Comparison of ENCODE assay signal across 8 cellular contexts in the genomic region with DNA sequence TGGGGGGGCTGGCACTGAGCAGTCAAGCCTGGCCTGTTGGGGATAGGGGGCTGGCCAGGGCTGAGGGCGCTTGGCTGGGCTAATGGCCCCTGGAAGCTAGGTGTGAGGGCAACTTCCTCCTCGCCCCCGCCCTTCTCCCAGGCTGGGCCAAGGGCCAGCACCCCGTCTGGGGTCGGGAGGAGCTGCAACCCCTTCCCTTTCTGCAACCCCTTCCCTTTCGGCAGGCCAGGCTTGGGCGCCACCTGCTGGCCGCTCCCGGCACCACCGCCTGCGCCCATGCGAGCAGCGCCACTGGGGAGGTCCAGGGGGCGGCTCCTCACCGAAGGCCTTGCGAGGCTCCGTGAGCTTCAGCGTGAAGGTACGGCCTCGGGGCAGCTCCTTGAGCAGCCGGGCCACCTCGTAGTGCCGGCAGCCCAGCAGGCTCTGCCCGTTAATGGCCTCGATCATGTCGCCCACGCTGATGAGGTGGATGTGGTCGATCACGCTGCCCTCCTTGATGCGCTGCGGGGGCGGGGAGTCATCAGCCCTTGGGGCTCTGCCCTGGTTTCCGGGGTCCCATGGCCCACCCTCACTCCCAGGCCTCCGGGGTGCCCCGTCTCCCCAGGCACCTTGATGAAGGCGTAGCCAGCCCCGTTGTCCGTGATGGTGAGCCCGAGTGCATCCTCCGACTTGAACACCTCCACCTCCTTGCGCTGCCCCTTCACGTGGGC. TPM values are rescaled to one million over a fixed set of nuclear protein-coding genes. Genes with fewer than 3 reads are reported as not detected.
A peak's percentile ranks its signal among the peaks of the same experiment; 100 is the strongest.
DNase-seq lines count a peak whose midpoint lies in the region; ATAC-seq, FAIRE-seq and TF ChIP-seq lines count a peak whose summit lies in the region.

No MANE protein-coding gene starts in this region.

- peak overlapping the region in 1 of 8 donors; percentile 66 for H3K27ac Mint-ChIP-seq in CD8-positive, alpha-beta memory T cell
- H3K27ac Mint-ChIP-seq in activated CD4-positive, alpha-beta memory T cell treated with anti-CD3 and anti-CD28 coated beads for 36 hours = no peak overlapping the region
- H3K27ac Mint-ChIP-seq in nephron = peak overlapping the region in 1 of 3 experiments; percentile 28

- H3K9ac ChIP-seq in Karpas-422 (ENCODE audit: low read length) (peak overlapping the region; percentile 61), H1 (replicated peaks in 1 of 4; ENCODE audit: extremely low read depth in 1 of 4, low read depth in 3 of 4, low read length in 3 of 4) (no peak overlapping the region)

- no peaks in the 10 kb centered on the region for H3K36me3 ChIP-seq in CD8-positive, alpha-beta memory T cell (ENCODE audit: insufficient read depth, low read length)
- H3K36me3 ChIP-seq in Karpas-422 (ENCODE audit: insufficient read depth, low read length) = no peaks in the 10 kb centered on the region
- peaks cover 5 to 17% (median 10%) of the 10 kb centered on the region in 4 experiments; a peak in 6 of 8 replicates for H3K36me3 ChIP-seq in H1 (ENCODE audit: control insufficient read depth in 2 of 4, insufficient read depth in 4 of 4, low read length in 3 of 4)
- peaks cover 0 to 81% (median 4%) of the 10 kb centered on the region in 3 donors for H3K36me3 ChIP-seq in tibial nerve

- FAIRE-seq in H1 (lab: Jason Lieb, UNC) = no peak

- H3K4me1 ChIP-seq in CD8-positive, alpha-beta memory T cell (ENCODE audit: insufficient read depth, low read length) = peaks cover 10% of the 10 kb centered on the region
- H3K4me1 ChIP-seq in Karpas-422 (ENCODE audit: low read length) (peaks cover 22% of the 10 kb centered on the region), H1 (replicated peaks in 1 of 4; ENCODE audit: control insufficient read depth in 3 of 4, insufficient read depth in 4 of 4, low read length in 3 of 4) (peaks cover 0 to 21% (median 9%) of the 10 kb centered on the region in 4 experiments; a peak in 6 of 7 replicates), tibial nerve (peaks cover 0 to 31% (median 6%) of the 10 kb centered on the region in 4 donors)

- TF ChIP-seq POLR2A in H1 (IDR thresholded peaks at IDR 0.05; ENCODE audit: control extremely low read depth in 1 of 2, low read depth in 2 of 2, low read length in 2 of 2) = no peak
- TF ChIP-seq POLR2A in tibial nerve (IDR thresholded peaks at IDR 0.05) = no peak

- H3K14ac ChIP-seq in H1 (ENCODE audit: insufficient read length) = no peak overlapping the region

- no peak overlapping the region for H3K27ac ChIP-seq in CD8-positive, alpha-beta memory T cell (ENCODE audit: low read depth, low read length)
- no peak overlapping the region for H3K27ac ChIP-seq in Karpas-422 (ENCODE audit: low read length)
- 0 out of 2 replicates have a peak overlapping the region, but pooled peaks have one; percentile 12 for H3K27ac ChIP-seq in H1 (ENCODE audit: low read depth, low read length)
- peak overlapping the region in 1 of 4 donors; percentile 26 for H3K27ac ChIP-seq in tibial nerve

- H2BK5ac ChIP-seq in H1 (ENCODE audit: low read depth, low read length) = peak overlapping the region; percentile 60; the same call in 1 of the 2 replicates

- H2BK15ac ChIP-seq in H1 (ENCODE audit: low read length) = no peak overlapping the region

- CTCF ChIA-PET in CD8-positive, alpha-beta memory T cell (lab: Charles Lee) = interaction anchor here (0.7 to 5.7 kb wide), 38 partner anchors 9 to 706 kb away, joined by 3 to 29 read pairs (median 5); a partner anchor contains a TSS
- CTCF ChIA-PET in activated CD4-positive, alpha-beta memory T cell treated with anti-CD3 and anti-CD28 coated beads for 36 hours (lab: Charles Lee) = interaction anchor here (0.6 to 5.3 kb wide), 34 partner anchors 8 to 668 kb away, joined by 3 to 60 read pairs (median 4); a partner anchor contains a TSS
- CTCF ChIA-PET in H1 (lab: Charles Lee; ENCODE audit: partially characterized antibody) = interaction anchor here (0.5 to 5.6 kb wide), 33 partner anchors 8 to 419 kb away, joined by 3 to 36 read pairs (median 4); a partner anchor contains a TSS

- peak overlapping the region; percentile 67 for H3K4me2 ChIP-seq in Karpas-422 (ENCODE audit: low read depth, low read length, poor library complexity, severe bottlenecking)
- H3K4me2 ChIP-seq in H1 (ENCODE audit: insufficient read depth in 1 of 2, low read depth in 2 of 2, low read length in 2 of 2) = peak overlapping the region in 1 of 2 experiments; percentile 53; a peak in 1 of 4 replicates

- H3K79me2 ChIP-seq in Karpas-422 (ENCODE audit: low read length) (no peaks in the 10 kb centered on the region), H1 (ENCODE audit: control insufficient read depth in 1 of 2, insufficient read depth in 2 of 2, low read length in 2 of 2) (no peaks in the 10 kb centered on the region)

- H4K91ac ChIP-seq in H1 (replicated peaks; ENCODE audit: insufficient read length, low read length) = no peak overlapping the region

- peaks cover 12 to 23% (median 16%) of the 10 kb centered on the region in 3 donors for H3K4me1 Mint-ChIP-seq in CD8-positive, alpha-beta memory T cell
- peaks cover 18% of the 10 kb centered on the region for H3K4me1 Mint-ChIP-seq in activated CD4-positive, alpha-beta memory T cell treated with anti-CD3 and anti-CD28 coated beads for 36 hours (ENCODE audit: low read depth)
- H3K4me1 Mint-ChIP-seq in nephron = peaks cover 21% of the 10 kb centered on the region

- POLR2A ChIA-PET in CD8-positive, alpha-beta memory T cell (lab: Charles Lee) = interaction anchor here (0.6 to 0.9 kb wide), 3 partner anchors 7 to 110 kb away, joined by 3 to 5 read pairs (median 4); no protein-coding TSS in a partner anchor
- POLR2A ChIA-PET in activated CD4-positive, alpha-beta memory T cell treated with anti-CD3 and anti-CD28 coated beads for 36 hours (lab: Charles Lee) = no interaction called here
- POLR2A ChIA-PET in H1 (lab: Charles Lee; ENCODE audit: partially characterized antibody) = interaction anchor here (0.6 to 7.0 kb wide), 7 partner anchors 13 to 772 kb away, joined by 3 to 45 read pairs (median 4); a partner anchor contains a TSS

- H3K9me2 ChIP-seq in Karpas-422 (replicated peaks; ENCODE audit: insufficient read depth, low read length) = no peaks in the 10 kb centered on the region

- TF ChIP-seq RAD21 in H1 (IDR thresholded peaks at IDR 0.05 in 1 of 2, conservative IDR thresholded peaks at IDR 0.05 in 1 of 2; ENCODE audit: low read depth in 2 of 2, low read length in 2 of 2) = peak; percentile 66 to 79

- intact Hi-C loops in activated CD4-positive, alpha-beta memory T cell treated with anti-CD3 and anti-CD28 coated beads for 36 hours (cut with micrococcal nuclease) = loop anchor here (1.0 kb wide), 1 partner anchor 48 kb away; no protein-coding TSS in a partner anchor

- TF ChIP-seq CTCF in H1 (IDR thresholded peaks at IDR 0.05; ENCODE audit: control extremely low read depth in 1 of 3, insufficient read depth in 1 of 3, low read depth in 1 of 3, low read length in 3 of 3) = peak; percentile 95 to 98 (median 98)
- peak; percentile 91 to 95 (median 91) for TF ChIP-seq CTCF in nephron (IDR thresholded peaks at IDR 0.05; ENCODE audit: unreplicated experiment in 3 of 3)
- peak; percentile 71 to 86 (median 85) for TF ChIP-seq CTCF in tibial nerve (IDR thresholded peaks at IDR 0.05)

- H3K23ac ChIP-seq in H1 (ENCODE audit: insufficient read length) = no peak overlapping the region

- TF ChIP-seq EP300 in H1 (IDR thresholded peaks at IDR 0.05; ENCODE audit: borderline replicate concordance in 1 of 2, low read depth in 2 of 2, low read length in 2 of 2) (0 out of 3 replicates have a peak, but pooled peaks of 1 of the 2 experiments have one; percentile 45), tibial nerve (IDR thresholded peaks at IDR 0.05) (no peak)

- H2AFZ ChIP-seq in Karpas-422 (ENCODE audit: low read length) = peak overlapping the region; percentile 87; the same call in 1 of the 2 replicates
- no peak overlapping the region for H2AFZ ChIP-seq in H1 (ENCODE audit: low read length)

- peak overlapping the region in 2 of 7 donors; percentile 49 to 63 for H3K4me3 Mint-ChIP-seq in CD8-positive, alpha-beta memory T cell
- H3K4me3 Mint-ChIP-seq in activated CD4-positive, alpha-beta memory T cell treated with anti-CD3 and anti-CD28 coated beads for 36 hours = no peak overlapping the region
- H3K4me3 Mint-ChIP-seq in nephron = no peak overlapping the region

- no peak overlapping the region for H3K18ac ChIP-seq in H1 (ENCODE audit: extremely low read depth, low read length)

- H4K5ac ChIP-seq in H1 (ENCODE audit: insufficient read length, low read depth, low read length) = no peak overlapping the region

- no peak overlapping the region for H3K4me3 ChIP-seq in CD8-positive, alpha-beta memory T cell (ENCODE audit: low read length)
- H3K4me3 ChIP-seq in Karpas-422 (ENCODE audit: low read length) (peak overlapping the region; percentile 56; the same call in 1 of the 2 replicates), H1 (ENCODE audit: extremely low read depth in 1 of 4, insufficient read depth in 2 of 4, low read depth in 3 of 4, low read length in 4 of 4) (no peak overlapping the region; a peak in 1 of 8 replicates), tibial nerve (no peak overlapping the region)

- no peak overlapping the region for H4K8ac ChIP-seq in H1 (ENCODE audit: extremely low read depth, insufficient read depth, low read length)

- H4K20me1 ChIP-seq in Karpas-422 (ENCODE audit: insufficient read depth, low read depth, low read length) (0 out of 2 replicates have a peak, but pooled peaks cover 5% of the 10 kb centered on the region), H1 (replicated peaks in 1 of 2; ENCODE audit: control insufficient read depth in 1 of 2, insufficient read depth in 2 of 2, low read length in 2 of 2) (peaks cover 0 to 8% of the 10 kb centered on the region in 2 experiments)

- H2BK20ac ChIP-seq in H1 (ENCODE audit: low read length) = no peak overlapping the region

- peaks cover 9 to 10% of the 10 kb centered on the region in 2 donors for H3K27me3 Mint-ChIP-seq in CD8-positive, alpha-beta memory T cell
- peaks cover 2% of the 10 kb centered on the region for H3K27me3 Mint-ChIP-seq in activated CD4-positive, alpha-beta memory T cell treated with anti-CD3 and anti-CD28 coated beads for 36 hours
- H3K27me3 Mint-ChIP-seq in nephron (ENCODE audit: low read depth) = no peaks in the 10 kb centered on the region

- H2BK120ac ChIP-seq in H1 (replicated peaks; ENCODE audit: low read depth, low read length) = no peak overlapping the region

- ATAC-seq in HG03521 (IDR thresholded peaks at IDR 0.05; ENCODE audit: unreplicated experiment) = no peak

- peaks cover 1 to 23% (median 7%) of the 10 kb centered on the region in 3 donors for H3K36me3 Mint-ChIP-seq in CD8-positive, alpha-beta memory T cell
- peaks cover 2% of the 10 kb centered on the region for H3K36me3 Mint-ChIP-seq in activated CD4-positive, alpha-beta memory T cell treated with anti-CD3 and anti-CD28 coated beads for 36 hours
- H3K36me3 Mint-ChIP-seq in nephron (ENCODE audit: low read depth) = peaks cover 19% of the 10 kb centered on the region

- no peaks in the 10 kb centered on the region for H3K9me3 Mint-ChIP-seq in CD8-positive, alpha-beta memory T cell
- H3K9me3 Mint-ChIP-seq in activated CD4-positive, alpha-beta memory T cell treated with anti-CD3 and anti-CD28 coated beads for 36 hours = no peaks in the 10 kb centered on the region
- H3K9me3 Mint-ChIP-seq in nephron = no peaks in the 10 kb centered on the region

- peaks cover under 1% of the 10 kb centered on the region for H3K27me3 ChIP-seq in CD8-positive, alpha-beta memory T cell (ENCODE audit: insufficient read depth, low read length, poor library complexity, severe bottlenecking)
- H3K27me3 ChIP-seq in Karpas-422 (ENCODE audit: low read length) (no peaks in the 10 kb centered on the region), H1 (replicated peaks in 1 of 4; ENCODE audit: control insufficient read depth in 3 of 4, extremely low read depth in 1 of 4, insufficient read depth in 3 of 4, low read length in 3 of 4) (no peaks in the 10 kb centered on the region), tibial nerve (peaks cover 0 to 11% of the 10 kb centered on the region in 2 donors)

- H2BK12ac ChIP-seq in H1 (ENCODE audit: low read depth, low read length) = no peak overlapping the region

- no peaks in the 10 kb centered on the region for H3K9me3 ChIP-seq in CD8-positive, alpha-beta memory T cell (ENCODE audit: low read length)
- H3K9me3 ChIP-seq in Karpas-422 (ENCODE audit: low read length) (no peaks in the 10 kb centered on the region), H1 (ENCODE audit: insufficient read depth in 2 of 2, low read depth in 1 of 2, low read length in 1 of 2) (no peaks in the 10 kb centered on the region), tibial nerve (no peaks in the 10 kb centered on the region)

- WGBS in H1 (ENCODE audit: extremely low coverage in 1 of 2, insufficient coverage in 1 of 2, insufficient read length in 1 of 2, insufficient replicate concordance in 2 of 2, low coverage in 1 of 2, low lambda C conversion rate in 2 of 2, missing lambda C conversion rate in 1 of 2), 2 experiments = 54% methylated on average over 41 of the region's 42 CpGs; no CpG with 5 or more reads in 1 of the 2 experiments
- WGBS in tibial nerve, 2 donors = 50 to 61% methylated on average over 31 to 41 of the region's 42 CpGs

- H3K4ac ChIP-seq in H1 (replicated peaks; ENCODE audit: insufficient read length, low read depth, low read length) = no peak overlapping the region

- H3K23me2 ChIP-seq in H1 (ENCODE audit: low read depth, low read length) = no peaks in the 10 kb centered on the region; the same call in 1 of the 2 replicates

- H2AK5ac ChIP-seq in H1 (ENCODE audit: low read depth, low read length) = no peak overlapping the region

- DNase-seq in CD8-positive, alpha-beta memory T cell = peak; percentile 58 to 78 (median 62)
- DNase-seq in Karpas-422 (peak; percentile 87), H1 (ENCODE audit: low read depth in 1 of 2, low spot score in 2 of 2) (peak in 1 of 2 experiments; percentile 99), tibial nerve (ENCODE audit: low spot score in 2 of 2) (no peak), OCI-M2 (lab: John Stamatoyannopoulos, UW; ENCODE audit: unreplicated experiment) (no peak)
- peak; percentile 83 for DNase-seq in activated CD4-positive, alpha-beta memory T cell treated with anti-CD3 and anti-CD28 coated beads for 36 hours

- H3K79me1 ChIP-seq in H1 (ENCODE audit: low read depth, low read length) = no peaks in the 10 kb centered on the region

- H3K56ac ChIP-seq in H1 (replicated peaks; ENCODE audit: insufficient read length, low read depth, low read length) = no peak overlapping the region

RNA-seq across cellular contexts. Expression of a gene that starts 5.0 kb away (rescaled TPM):
- total RNA-seq in CD8-positive, alpha-beta memory T cell = not detected
- not detected for polyA plus RNA-seq in CD8-positive, alpha-beta memory T cell
- not detected in 2 replicates for total RNA-seq in Karpas-422 (2014; rRNA removed; shearing (Covaris generic); ENCODE audit: low replicate concordance)
- total RNA-seq in activated CD4-positive, alpha-beta memory T cell treated with anti-CD3 and anti-CD28 coated beads for 36 hours = under 1 TPM; 0.29 to 0.41 TPM
- 0.38 and 0.41 TPM in 2 replicates for total RNA-seq in H1 (2021; fragmentation: NEBNext Ultra II Directional; extraction: Animal tissue kit (Norgen Biotek cat#: 25700))
- 0.20 and 0.30 TPM in 2 replicates for polyA plus RNA-seq in H1 (2011; rRNA removed)
- polyA plus RNA-seq in H1 (2011; cell fraction: cytosol; rRNA removed) = 0.12 TPM
- polyA plus RNA-seq in H1 (2011; cell fraction: nucleus; rRNA removed) = 0.33 TPM
- polyA plus RNA-seq in H1 (2012, experiment 1 of 2) = 0.17 to 0.25 TPM (median 0.19 TPM) in 3 of 4 replicates, not detected in the other
- polyA plus RNA-seq in H1 (2012, experiment 2 of 2) = not detected
- polyA plus RNA-seq in H1 (2013, experiment 1 of 2) = 0.06 TPM
- 0.15 TPM for polyA plus RNA-seq in H1 (2013, experiment 2 of 2)
- polyA minus RNA-seq in H1 (2011; rRNA and poly(A)+ RNA removed) = not detected in 2 replicates
- polyA minus RNA-seq in H1 (2011; cell fraction: cytosol; rRNA and poly(A)+ RNA removed) = 0.81 TPM
- 0.90 TPM for polyA minus RNA-seq in H1 (2011; cell fraction: nucleus; rRNA and poly(A)+ RNA removed)
- total RNA-seq in tibial nerve = 1 to 10 TPM in 3 of 4 donors, under 1 TPM in 1; 0.90 to 5.9 (median 3.5) TPM

RNA-seq across cellular contexts. Expression of a gene that starts 15.8 kb away (rescaled TPM):
- total RNA-seq in CD8-positive, alpha-beta memory T cell = 10 to 100 TPM; 32.7 to 36.7 TPM
- 43.4 TPM for polyA plus RNA-seq in CD8-positive, alpha-beta memory T cell
- total RNA-seq in Karpas-422 (2014; rRNA removed; shearing (Covaris generic); ENCODE audit: low replicate concordance) = 1.9 and 4.6 TPM in 2 replicates
- 10 to 100 TPM; 31.5 to 35.2 TPM for total RNA-seq in activated CD4-positive, alpha-beta memory T cell treated with anti-CD3 and anti-CD28 coated beads for 36 hours
- total RNA-seq in H1 (2021; fragmentation: NEBNext Ultra II Directional; extraction: Animal tissue kit (Norgen Biotek cat#: 25700)) = 65.6 and 68.3 TPM in 2 replicates
- 72.0 and 100 TPM in 2 replicates for polyA plus RNA-seq in H1 (2011; rRNA removed)
- polyA plus RNA-seq in H1 (2011; cell fraction: cytosol; rRNA removed) = 73.9 TPM
- polyA plus RNA-seq in H1 (2011; cell fraction: nucleus; rRNA removed) = 71.2 TPM
- polyA plus RNA-seq in H1 (2012, experiment 1 of 2) = 54.1 to 70.0 TPM (median 66.3 TPM) in 4 replicates
- polyA plus RNA-seq in H1 (2012, experiment 2 of 2) = 58.6 TPM
- polyA plus RNA-seq in H1 (2013, experiment 1 of 2) = 52.3 TPM
- polyA plus RNA-seq in H1 (2013, experiment 2 of 2) = 54.4 TPM
- polyA minus RNA-seq in H1 (2011; rRNA and poly(A)+ RNA removed) = 17.8 and 21.8 TPM in 2 replicates
- polyA minus RNA-seq in H1 (2011; cell fraction: cytosol; rRNA and poly(A)+ RNA removed) = 52.3 TPM
- 27.4 TPM for polyA minus RNA-seq in H1 (2011; cell fraction: nucleus; rRNA and poly(A)+ RNA removed)
- total RNA-seq in tibial nerve = 100 to 1,000 TPM in 3 of 4 donors, 10 to 100 TPM in 1; 61.8 to 122 (median 113) TPM

RNA-seq across cellular contexts. Expression of a gene that starts 38.1 kb away (rescaled TPM):
- total RNA-seq in CD8-positive, alpha-beta memory T cell = 100 to 1,000 TPM in 1 of 2 experiments, 10 to 100 TPM in 1; 98.6 to 103 TPM
- 385 TPM for polyA plus RNA-seq in CD8-positive, alpha-beta memory T cell
- 39.7 and 49.0 TPM in 2 replicates for total RNA-seq in Karpas-422 (2014; rRNA removed; shearing (Covaris generic); ENCODE audit: low replicate concordance)
- total RNA-seq in activated CD4-positive, alpha-beta memory T cell treated with anti-CD3 and anti-CD28 coated beads for 36 hours = 10 to 100 TPM; 71.2 to 76.5 TPM
- 62.6 and 62.9 TPM in 2 replicates for total RNA-seq in H1 (2021; fragmentation: NEBNext Ultra II Directional; extraction: Animal tissue kit (Norgen Biotek cat#: 25700))
- 51.7 and 64.3 TPM in 2 replicates for polyA plus RNA-seq in H1 (2011; rRNA removed)
- polyA plus RNA-seq in H1 (2011; cell fraction: cytosol; rRNA removed) = 47.3 TPM
- 42.9 TPM for polyA plus RNA-seq in H1 (2011; cell fraction: nucleus; rRNA removed)
- 50.1 to 59.1 TPM (median 56.6 TPM) in 4 replicates for polyA plus RNA-seq in H1 (2012, experiment 1 of 2)
- 62.1 TPM for polyA plus RNA-seq in H1 (2012, experiment 2 of 2)
- 29.4 TPM for polyA plus RNA-seq in H1 (2013, experiment 1 of 2)
- 31.6 TPM for polyA plus RNA-seq in H1 (2013, experiment 2 of 2)
- polyA minus RNA-seq in H1 (2011; rRNA and poly(A)+ RNA removed) = 52.8 and 55.7 TPM in 2 replicates
- polyA minus RNA-seq in H1 (2011; cell fraction: cytosol; rRNA and poly(A)+ RNA removed) = 23.5 TPM
- 28.5 TPM for polyA minus RNA-seq in H1 (2011; cell fraction: nucleus; rRNA and poly(A)+ RNA removed)
- 100 to 1,000 TPM in 1 of 4 donors, 10 to 100 TPM in 3; 48.9 to 132 (median 73.9) TPM for total RNA-seq in tibial nerve

RNA-seq across cellular contexts. Expression of a gene that starts 47.0 kb away (rescaled TPM):
- 100 to 1,000 TPM; 177 to 205 TPM for total RNA-seq in CD8-positive, alpha-beta memory T cell
- 86.6 TPM for polyA plus RNA-seq in CD8-positive, alpha-beta memory T cell
- 66.3 and 186 TPM in 2 replicates for total RNA-seq in Karpas-422 (2014; rRNA removed; shearing (Covaris generic); ENCODE audit: low replicate concordance)
- total RNA-seq in activated CD4-positive, alpha-beta memory T cell treated with anti-CD3 and anti-CD28 coated beads for 36 hours = 100 to 1,000 TPM; 188 to 207 TPM
- total RNA-seq in H1 (2021; fragmentation: NEBNext Ultra II Directional; extraction: Animal tissue kit (Norgen Biotek cat#: 25700)) = 161 and 162 TPM in 2 replicates
- polyA plus RNA-seq in H1 (2011; rRNA removed) = 65.2 and 109 TPM in 2 replicates
- polyA plus RNA-seq in H1 (2011; cell fraction: cytosol; rRNA removed) = 92.4 TPM
- 132 TPM for polyA plus RNA-seq in H1 (2011; cell fraction: nucleus; rRNA removed)
- 67.4 to 133 TPM (median 113 TPM) in 4 replicates for polyA plus RNA-seq in H1 (2012, experiment 1 of 2)
- polyA plus RNA-seq in H1 (2012, experiment 2 of 2) = 113 TPM
- polyA plus RNA-seq in H1 (2013, experiment 1 of 2) = 63.9 TPM
- 65.4 TPM for polyA plus RNA-seq in H1 (2013, experiment 2 of 2)
- 60.2 and 108 TPM in 2 replicates for polyA minus RNA-seq in H1 (2011; rRNA and poly(A)+ RNA removed)
- polyA minus RNA-seq in H1 (2011; cell fraction: cytosol; rRNA and poly(A)+ RNA removed) = 91.2 TPM
- polyA minus RNA-seq in H1 (2011; cell fraction: nucleus; rRNA and poly(A)+ RNA removed) = 50.4 TPM
- 100 to 1,000 TPM in 2 of 4 donors, 10 to 100 TPM in 2; 73.9 to 150 (median 118) TPM for total RNA-seq in tibial nerve

RNA-seq across cellular contexts. Expression of a gene that starts 49.3 kb away (rescaled TPM):
- total RNA-seq in CD8-positive, alpha-beta memory T cell = 100 to 1,000 TPM; 114 to 123 TPM
- 268 TPM for polyA plus RNA-seq in CD8-positive, alpha-beta memory T cell
- 45.1 and 81.4 TPM in 2 replicates for total RNA-seq in Karpas-422 (2014; rRNA removed; shearing (Covaris generic); ENCODE audit: low replicate concordance)
- 100 to 1,000 TPM; 120 TPM for total RNA-seq in activated CD4-positive, alpha-beta memory T cell treated with anti-CD3 and anti-CD28 coated beads for 36 hours
- total RNA-seq in H1 (2021; fragmentation: NEBNext Ultra II Directional; extraction: Animal tissue kit (Norgen Biotek cat#: 25700)) = 172 and 179 TPM in 2 replicates
- 405 and 439 TPM in 2 replicates for polyA plus RNA-seq in H1 (2011; rRNA removed)
- 162 TPM for polyA plus RNA-seq in H1 (2011; cell fraction: cytosol; rRNA removed)
- polyA plus RNA-seq in H1 (2011; cell fraction: nucleus; rRNA removed) = 283 TPM
- polyA plus RNA-seq in H1 (2012, experiment 1 of 2) = 145 to 221 TPM (median 207 TPM) in 4 replicates
- 342 TPM for polyA plus RNA-seq in H1 (2012, experiment 2 of 2)
- polyA plus RNA-seq in H1 (2013, experiment 1 of 2) = 342 TPM
- 367 TPM for polyA plus RNA-seq in H1 (2013, experiment 2 of 2)
- 119 and 162 TPM in 2 replicates for polyA minus RNA-seq in H1 (2011; rRNA and poly(A)+ RNA removed)
- polyA minus RNA-seq in H1 (2011; cell fraction: cytosol; rRNA and poly(A)+ RNA removed) = 154 TPM
- polyA minus RNA-seq in H1 (2011; cell fraction: nucleus; rRNA and poly(A)+ RNA removed) = 83.2 TPM
- total RNA-seq in tibial nerve = 10 to 100 TPM; 33.1 to 55.1 (median 43.6) TPM

Comparison
In these comparisons a context has a peak if more than half of its experiments do, and no peak if none do; other contexts are left out.
1. DNase-seq: peak in CD8-positive, alpha-beta memory T cell (5 of 5), Karpas-422 (single experiment) and activated CD4-positive, alpha-beta memory T cell treated with anti-CD3 and anti-CD28 coated beads for 36 hours (single experiment); none in tibial nerve (0 of 2) and OCI-M2 (single experiment).
2. Peak in every context shown above with its lines, with median percentiles within 50 percentile points of each other: CTCF ChIP-seq.